In the genomic region with DNA sequence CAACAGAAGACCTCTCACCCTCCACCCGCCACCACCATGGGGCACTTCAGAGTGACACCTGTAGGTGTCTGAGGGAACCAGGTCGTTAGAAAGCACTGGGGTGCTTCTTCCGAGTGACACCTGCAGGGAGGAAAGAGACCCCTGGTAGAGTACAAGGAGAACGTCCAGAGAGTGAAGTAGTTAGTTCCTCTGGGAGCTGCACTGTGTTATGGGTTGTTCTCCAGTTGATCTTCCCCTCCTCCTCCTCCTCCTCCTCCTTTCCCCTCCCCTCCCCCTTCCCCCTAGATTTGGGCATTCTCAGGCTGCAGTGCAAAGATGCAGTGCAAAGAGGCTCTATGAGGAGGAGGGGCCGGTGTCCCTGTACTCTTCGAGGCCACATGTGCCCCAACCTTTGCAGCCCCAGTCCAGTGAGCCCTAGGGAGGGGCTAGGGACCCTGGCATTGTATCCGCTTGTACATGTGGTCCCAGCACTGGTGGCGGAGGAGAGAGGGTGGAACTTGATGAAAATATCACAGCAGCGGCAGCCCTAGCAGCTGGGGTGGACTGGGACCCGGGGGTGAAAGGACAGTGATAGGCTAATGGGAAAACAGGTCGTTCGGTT, we compare ENCODE assay signal across 8 cellular contexts. TPM values are rescaled to one million over a fixed set of nuclear protein-coding genes. Genes with fewer than 3 reads are reported as not detected.
A peak's percentile ranks its signal among the peaks of the same experiment; 100 is the strongest.
DNase-seq lines count a peak whose midpoint lies in the region; ATAC-seq and TF ChIP-seq lines count a peak whose summit lies in the region.

No MANE protein-coding gene starts in this region.

- H3K4me3 ChIP-seq in left ventricle myocardium inferior (peak overlapping the region; percentile 88), aorta (ENCODE audit: low read length in 2 of 2) (peak overlapping the region; percentile 45 to 46)

- POLR2A ChIA-PET in MCF 10A (lab: Yijun Ruan, JAX), result interaction anchor here (0.6 to 10.0 kb wide), 10 partner anchors 11 to 108 kb away, joined by 3 to 263 read pairs (median 8); partner anchors contain the start of genes ABCB6, ANKZF1, ATG9A and DNPEP

- H3K27ac ChIP-seq in left ventricle myocardium inferior (replicated peaks) (peak overlapping the region; percentile 98), aorta (ENCODE audit: low read depth in 1 of 2, low read length in 2 of 2) (peak overlapping the region in 1 of 2 donors; percentile 46)

- H3K27me3 Mint-ChIP-seq in MCF 10A (ENCODE audit: insufficient read depth, unreplicated experiment), result no peaks in the 10 kb centered on the region
- no peaks in the 10 kb centered on the region for H3K27me3 Mint-ChIP-seq in mesothelial cell of epicardium (ENCODE audit: low read depth)

- H3K36me3 Mint-ChIP-seq in MCF 10A (ENCODE audit: insufficient read depth, unreplicated experiment), result peaks cover 31% of the 10 kb centered on the region
- H3K36me3 Mint-ChIP-seq in mesothelial cell of epicardium, result peaks cover 10% of the 10 kb centered on the region

- ATAC-seq in Right ventricle myocardium inferior, result no peak
- ATAC-seq in aorta (ENCODE audit: low FRiP score), result no peak

- no peak for DNase-seq in left ventricle myocardium inferior
- DNase-seq in Right ventricle myocardium inferior (ENCODE audit: missing footprints), result no peak
- no peak for DNase-seq in MCF 10A (ENCODE audit: unreplicated experiment)
- DNase-seq in mesothelial cell of epicardium (ENCODE audit: low spot score in 2 of 2, unreplicated experiment in 2 of 2), result no peak
- peak in 1 of 2 donors; percentile 68 for DNase-seq in aorta
- DNase-seq in NCI-H748 treated with DMSO at 0.1 percent for 48 hours (lab: John Stamatoyannopoulos, UW), result no peak
- no peak for DNase-seq in OCI-M2 (lab: John Stamatoyannopoulos, UW; ENCODE audit: unreplicated experiment)
- DNase-seq in NK-92 treated with Interleukin-12 subunit alpha and Interleukin-12 subunit beta, amount 100 ng/mL, for 24 hours (lab: John Stamatoyannopoulos, UW), result no peak

- CTCF ChIA-PET in MCF 10A (lab: Yijun Ruan, JAX), result interaction anchor here (0.6 to 18.2 kb wide), 3 partner anchors 17 to 282 kb away, joined by 3 to 445 read pairs (median 3); partner anchors contain the start of gene ABCB6

- no TSS peak for BruUV-seq in MCF 10A (replicated peaks; lab: Mats Ljungman, UMichigan)

- H3K9me3 Mint-ChIP-seq in MCF 10A (ENCODE audit: unreplicated experiment) (no peaks in the 10 kb centered on the region), mesothelial cell of epicardium (no peaks in the 10 kb centered on the region)

- TF ChIP-seq CTCF in left ventricle myocardium inferior (IDR thresholded peaks at IDR 0.05; ENCODE audit: borderline replicate concordance), result no peak
- no peak for TF ChIP-seq CTCF in MCF 10A (IDR thresholded peaks at IDR 0.05; ENCODE audit: unreplicated experiment)
- no peak for TF ChIP-seq CTCF in mesothelial cell of epicardium (IDR thresholded peaks at IDR 0.05; ENCODE audit: unreplicated experiment)

- H3K27me3 ChIP-seq in left ventricle myocardium inferior (ENCODE audit: low read depth), result no peaks in the 10 kb centered on the region
- no peaks in the 10 kb centered on the region for H3K27me3 ChIP-seq in aorta (ENCODE audit: control insufficient read depth in 1 of 2, insufficient read depth in 2 of 2, low read length in 1 of 2)

- no peaks in the 10 kb centered on the region for H3K9me3 ChIP-seq in left ventricle myocardium inferior (replicated peaks)
- no peaks in the 10 kb centered on the region for H3K9me3 ChIP-seq in aorta (ENCODE audit: control insufficient read depth, low read length)

- H3K27ac Mint-ChIP-seq in MCF 10A (ENCODE audit: low read depth, unreplicated experiment), result peak overlapping the region; percentile 86
- H3K27ac Mint-ChIP-seq in mesothelial cell of epicardium, result peak overlapping the region; percentile 86

- intact Hi-C loops in left ventricle myocardium inferior (cut with micrococcal nuclease), result no loop called here
- intact Hi-C loops in Right ventricle myocardium inferior (cut with DNase I), result loop anchor here (1.0 to 10.0 kb wide), 6 partner anchors 14 to 225 kb away; partner anchors contain the start of genes ANKZF1, ATG9A, CNPPD1 and DNPEP
- intact Hi-C loops in MCF 10A (cut with micrococcal nuclease), result loop anchor here (1.0 to 5.0 kb wide), 6 partner anchors 9 to 103 kb away; partner anchors contain the start of genes ANKZF1, ATG9A, CNPPD1 and RETREG2
- intact Hi-C loops in aorta (cut with DNase I), result loop anchor here (1.0 to 2.0 kb wide), 3 partner anchors 9 to 51 kb away; partner anchors contain the start of genes ANKZF1 (in 1 of the 2), ATG9A (in 1 of the 2), TUBA4A (in 1 of the 2) and TUBA4B (in 1 of the 2)

- peak overlapping the region; percentile 86 for H3K4me3 Mint-ChIP-seq in MCF 10A (ENCODE audit: unreplicated experiment)
- H3K4me3 Mint-ChIP-seq in mesothelial cell of epicardium, result peak overlapping the region; percentile 85

- H3K4me1 ChIP-seq in left ventricle myocardium inferior (peaks cover 70% of the 10 kb centered on the region), aorta (ENCODE audit: control insufficient read depth in 1 of 2, insufficient read depth in 2 of 2, low read length in 2 of 2) (peaks cover 0 to 4% of the 10 kb centered on the region in 2 donors)

- H3K36me3 ChIP-seq in left ventricle myocardium inferior (peaks cover 49% of the 10 kb centered on the region), aorta (ENCODE audit: control insufficient read depth in 1 of 2, insufficient read depth in 2 of 2, low read length in 1 of 2) (peaks cover 0 to 6% of the 10 kb centered on the region in 2 donors)

- WGBS in aorta, 2 donors, result 29 to 30% methylated on average over 12 of the region's 12 CpGs

- peaks cover 31% of the 10 kb centered on the region for H3K4me1 Mint-ChIP-seq in MCF 10A (ENCODE audit: insufficient read depth, unreplicated experiment)
- H3K4me1 Mint-ChIP-seq in mesothelial cell of epicardium, result peaks cover 27% of the 10 kb centered on the region

RNA-seq across cellular contexts. Expression of gene DNAJB2, which starts 0.8 kb away (rescaled TPM):
- total RNA-seq in left ventricle myocardium inferior (77.5 TPM), Right ventricle myocardium inferior (80.4 TPM), MCF 10A (2022) (58.2 and 59.8 TPM in 2 replicates), mesothelial cell of epicardium (39.7 to 47.8 TPM (median 43.4 TPM) in 3 replicates), aorta (10 to 100 TPM; 54.4 to 54.7 TPM)
- 10 to 100 TPM; 45.0 to 58.6 TPM for polyA plus RNA-seq in aorta

RNA-seq across cellular contexts. Expression of gene TUBA4A, which starts 26.3 kb away (rescaled TPM):
- total RNA-seq in left ventricle myocardium inferior (130 TPM), Right ventricle myocardium inferior (128 TPM), MCF 10A (2022) (37.2 and 80.5 TPM in 2 replicates), mesothelial cell of epicardium (0.47 to 1.1 TPM (median 0.63 TPM) in 3 replicates), aorta (10 to 100 TPM; 44.3 to 59.2 TPM)
- polyA plus RNA-seq in aorta, result 10 to 100 TPM; 20.3 to 48.3 TPM

RNA-seq across cellular contexts. Expression of gene TUBA4B, which starts 27.0 kb away (rescaled TPM):
- total RNA-seq in left ventricle myocardium inferior (not detected), Right ventricle myocardium inferior (not detected), MCF 10A (2022) (not detected in 2 replicates), mesothelial cell of epicardium (not detected in 3 replicates), aorta (not detected)
- polyA plus RNA-seq in aorta, result under 1 TPM in 1 of 2 donors, not detected in 1; 0.28 TPM

RNA-seq across cellular contexts. Expression of gene PTPRN, which starts 29.2 kb away (rescaled TPM):
- 0.11 TPM for total RNA-seq in left ventricle myocardium inferior
- total RNA-seq in Right ventricle myocardium inferior, result not detected
- total RNA-seq in MCF 10A (2022), result not detected in 2 replicates
- 0.33 to 0.50 TPM (median 0.38 TPM) in 3 replicates for total RNA-seq in mesothelial cell of epicardium
- under 1 TPM in 1 of 2 donors, not detected in 1; 0.39 TPM for total RNA-seq in aorta
- not detected for polyA plus RNA-seq in aorta

RNA-seq across cellular contexts. Expression of gene STK16, which starts 34.7 kb away (rescaled TPM):
- total RNA-seq in left ventricle myocardium inferior (19.2 TPM), Right ventricle myocardium inferior (17.1 TPM), MCF 10A (2022) (33.4 and 42.7 TPM in 2 replicates), mesothelial cell of epicardium (28.0 to 31.2 TPM (median 29.0 TPM) in 3 replicates), aorta (10 to 100 TPM; 19.7 to 22.6 TPM)
- 10 to 100 TPM; 26.8 to 37.2 TPM for polyA plus RNA-seq in aorta

Comparison
In these comparisons a context has a peak if more than half of its experiments do, and no peak if none do; other contexts are left out.
1. RNA of gene TUBA4A, which starts 26.3 kb away (total RNA-seq): 130 TPM in left ventricle myocardium inferior (single experiment), 128 TPM in Right ventricle myocardium inferior (single experiment), 37.2 to 80.5 TPM in MCF 10A and 44.3 to 59.2 TPM in aorta; 0.47 to 1.1 TPM in mesothelial cell of epicardium; every median in the first group is over 10 times any median in the second.